Comparison of ENCODE assay signal across 12 cellular contexts in genomic region chr18:24051256-24051947, GRCh38. TPM values are rescaled to one million over a fixed set of nuclear protein-coding genes. Genes with fewer than 3 reads are reported as not detected.
DNase-seq lines count a peak whose midpoint lies in the region; ATAC-seq, FAIRE-seq and TF ChIP-seq lines count a peak whose summit lies in the region.
"Had no signal": no experiment of that assay in that cellular context is flagged by ENCODE, and none has a peak within 500 bp of the region (broad histone marks: within the 10 kb centered on the region; RNA-seq: fewer than 3 reads in every experiment).

No MANE protein-coding gene starts in this region.

- H3K4me3 ChIP-seq in left ventricle myocardium inferior (no peak overlapping the region), mesendoderm (ENCODE audit: low read length) (no peak overlapping the region)

- ATAC-seq in T-helper 17 cell (no peak), left colon (peak; percentile 41)

- no peaks in the 10 kb centered on the region for H3K79me2 ChIP-seq in mesendoderm (ENCODE audit: control insufficient read depth, insufficient read depth, low read length)

- H3K27me3 ChIP-seq in left ventricle myocardium inferior (ENCODE audit: low read depth) (no peaks in the 10 kb centered on the region), mesendoderm (ENCODE audit: insufficient read depth, low read length, poor library complexity) (no peaks in the 10 kb centered on the region)

- no peaks in the 10 kb centered on the region for H3K79me1 ChIP-seq in mesendoderm (ENCODE audit: low read length)

- WGBS in mesendoderm (ENCODE audit: extremely low coverage, insufficient coverage, low lambda C conversion rate): no CpG with 5 or more reads among the region's 9 CpGs

- TF ChIP-seq CTCF in D721Med (IDR thresholded peaks at IDR 0.05; ENCODE audit: insufficient read depth, missing control alignments): no peak
- TF ChIP-seq CTCF in left ventricle myocardium inferior (IDR thresholded peaks at IDR 0.05; ENCODE audit: borderline replicate concordance): no peak

- H2AK5ac ChIP-seq in mesendoderm (ENCODE audit: low read length): no peak overlapping the region

- H3K4me3 Mint-ChIP-seq in T-helper 17 cell: peak overlapping the region; percentile 7
- H3K4me3 Mint-ChIP-seq: dendritic cell treated with granulocyte-macrophage colony-stimulating factor and Interleukin-4, amounts not matched to agents 40 ng/mL and 50 ng/mL, for 4 days; mesothelial cell of epicardium had no signal

- peaks cover 4% of the 10 kb centered on the region for H3K36me3 Mint-ChIP-seq in T-helper 17 cell (ENCODE audit: low read depth)

- H3K23ac ChIP-seq in mesendoderm (ENCODE audit: low read length): no peak overlapping the region

- H3K36me3 ChIP-seq in left ventricle myocardium inferior (no peaks in the 10 kb centered on the region), mesendoderm (ENCODE audit: control insufficient read depth, insufficient read depth, low read length) (no peaks in the 10 kb centered on the region)

- no peak for DNase-seq in D721Med (ENCODE audit: insufficient read length, low spot score)
- peak; percentile 62 for DNase-seq in HCEC 1CT
- DNase-seq in T-helper 17 cell: no peak
- DNase-seq in left colon: no peak
- no peak for DNase-seq in left ventricle myocardium inferior
- DNase-seq in mesendoderm: no peak
- no peak for DNase-seq in iPS-NIHi7 (ENCODE audit: extremely low spot score)
- DNase-seq in NOMO-1 treated with dmso at 0.1 percent for 144 hours (lab: John Stamatoyannopoulos, UW; ENCODE audit: unreplicated experiment): no peak
- DNase-seq: DND-41, NCI-H187 treated with DMSO at 0.1 percent for 48 hours had no signal

- H3K4ac ChIP-seq in mesendoderm (ENCODE audit: low read depth, low read length): no peak overlapping the region

- H3K4me1 ChIP-seq in left ventricle myocardium inferior: no peaks in the 10 kb centered on the region
- no peaks in the 10 kb centered on the region for H3K4me1 ChIP-seq in mesendoderm (ENCODE audit: control insufficient read depth, low read depth, low read length)

- H2BK15ac ChIP-seq in mesendoderm (replicated peaks; ENCODE audit: low read depth): no peak overlapping the region

- no peaks in the 10 kb centered on the region for H3K27me3 Mint-ChIP-seq in T-helper 17 cell
- H3K27me3 Mint-ChIP-seq: dendritic cell treated with granulocyte-macrophage colony-stimulating factor and Interleukin-4, amounts not matched to agents 40 ng/mL and 50 ng/mL, for 4 days had no signal

- H3K4me2 ChIP-seq in mesendoderm (ENCODE audit: low read length): no peak overlapping the region

- H3K9me3 ChIP-seq in T-helper 17 cell (ENCODE audit: control insufficient read depth, low read length, poor library complexity, severe bottlenecking) (no peaks in the 10 kb centered on the region), left ventricle myocardium inferior (replicated peaks) (no peaks in the 10 kb centered on the region)

- no peak overlapping the region for H2BK5ac ChIP-seq in mesendoderm (ENCODE audit: low read length)

- H3K27ac ChIP-seq in left ventricle myocardium inferior (replicated peaks) (no peak overlapping the region), mesendoderm (ENCODE audit: low read depth, low read length) (no peak overlapping the region)

- H4K8ac ChIP-seq in mesendoderm (ENCODE audit: low read depth, low read length): no peak overlapping the region

- peak; percentile 76 for FAIRE-seq in D721Med (lab: Jason Lieb, UNC)

- peak overlapping the region; percentile 78 for H3K27ac Mint-ChIP-seq in T-helper 17 cell
- H3K27ac Mint-ChIP-seq: dendritic cell treated with granulocyte-macrophage colony-stimulating factor and Interleukin-4, amounts not matched to agents 40 ng/mL and 50 ng/mL, for 4 days; mesothelial cell of epicardium had no signal

- intact Hi-C loops in left colon (cut with DNase I, micrococcal nuclease): no loop called here
- intact Hi-C loops in left ventricle myocardium inferior (cut with micrococcal nuclease): no loop called here

- no peak overlapping the region for H4K5ac ChIP-seq in mesendoderm (ENCODE audit: low read length)

- H3K56ac ChIP-seq in mesendoderm (ENCODE audit: low read length): no peak overlapping the region

- peaks cover 63% of the 10 kb centered on the region for H3K4me1 Mint-ChIP-seq in T-helper 17 cell

- no peak overlapping the region for H3K9ac ChIP-seq in mesendoderm (ENCODE audit: low read length)

- no peak overlapping the region for H3K18ac ChIP-seq in mesendoderm (ENCODE audit: low read length)

- H2BK120ac ChIP-seq in mesendoderm (ENCODE audit: low read depth, low read length): no peak overlapping the region

RNA-seq across cellular contexts. Expression of gene TTC39C, which starts 36.8 kb away (rescaled TPM):
- 100 to 1,000 TPM; 187 to 226 TPM for total RNA-seq in T-helper 17 cell
- total RNA-seq in left colon: 1 to 10 TPM; 8.5 to 8.7 TPM
- 4.6 TPM for total RNA-seq in left ventricle myocardium inferior
- 22.6 TPM for polyA plus RNA-seq in mesendoderm (2013, experiment 1 of 2)
- 24.1 TPM for polyA plus RNA-seq in mesendoderm (2013, experiment 2 of 2)

Comparison
In these comparisons a context has a peak if more than half of its experiments do, and no peak if none do; other contexts are left out.
1. RNA of gene TTC39C, which starts 36.8 kb away (total RNA-seq): 187 to 226 TPM in T-helper 17 cell; 8.5 to 8.7 TPM in left colon and 4.6 TPM in left ventricle myocardium inferior (single experiment); every median in the first group is over 10 times any median in the second.